ENCODE assay signal across 28 cellular contexts in genomic region chr12:127119600-127120140, GRCh38.
"Had no signal": no experiment of that assay in that cellular context is flagged by ENCODE, and none has a peak within 500 bp of the region (broad histone marks: within the 10 kb centered on the region; RNA-seq: fewer than 3 reads in every experiment).

No MANE protein-coding gene starts in this region.

- H3K27me3 ChIP-seq: heart left ventricle, right atrium auricular region, spleen, tibial nerve, uterus had no signal

- H3K27ac ChIP-seq: heart left ventricle, lower lobe of right lung, parathyroid adenoma, psoas muscle, right atrium auricular region, spleen, tibial nerve, uterus had no signal

- H3K9ac ChIP-seq: parathyroid adenoma had no signal

- H3K4me1 ChIP-seq: lower lobe of right lung, parathyroid adenoma, psoas muscle, right atrium auricular region, spleen, tibial nerve, uterus had no signal

- H3K4me1 Mint-ChIP-seq: immature natural killer cell; naive thymus-derived CD4-positive, alpha-beta T cell; neural crest cell; stimulated activated memory B cell treated with anti-CD40 and anti-IgM and Interleukin-4, amounts not matched to agents 10 μg/mL and 1 μg/mL and 100 μg/mL, for 72 hours; stimulated activated naive CD8-positive, alpha-beta T cell treated with anti-CD3 and anti-CD28 coated beads, Interleukin-15, amount 100 ng/mL, for 72 hours had no signal

- DNase-seq: heart left ventricle; hypothalamus; immature natural killer cell; left cardiac atrium; left ventricle myocardium superior; lower lobe of right lung; mammary epithelial cell; mesenchymal stem cell; naive thymus-derived CD4-positive, alpha-beta T cell; nucleus accumbens; psoas muscle; small intestine; spleen; stimulated activated CD4-positive, alpha-beta T cell treated with anti-CD3 and anti-CD28 coated beads, Interleukin-2, amount 100 ng/mL, for 48 hours; stimulated activated CD4-positive, alpha-beta T cell treated with anti-CD3 and anti-CD28 coated beads, Interleukin-4, amount 100 ng/mL, for 4 hours; stimulated activated CD8-positive, alpha-beta memory T cell treated with anti-CD3 and anti-CD28 coated beads, Interleukin-4, amount 100 ng/mL, for 48 hours; stimulated activated naive CD4-positive, alpha-beta T cell treated with Interleukin-2 at 50 U/mL for 16 hours; stimulated activated naive CD8-positive, alpha-beta T cell treated with anti-CD3 and anti-CD28 coated beads, Interleukin-15, amount 100 ng/mL, for 72 hours; substantia nigra; uterus had no signal

- H3K9me3 Mint-ChIP-seq: nephron; stimulated activated memory B cell treated with anti-CD40 and anti-IgM and Interleukin-4, amounts not matched to agents 10 μg/mL and 1 μg/mL and 100 μg/mL, for 72 hours; stimulated activated naive CD8-positive, alpha-beta T cell treated with anti-CD3 and anti-CD28 coated beads, Interleukin-15, amount 100 ng/mL, for 72 hours; type B pancreatic cell had no signal

- H3K79me2 ChIP-seq: parathyroid adenoma had no signal

- H3K36me3 Mint-ChIP-seq: immature natural killer cell; naive thymus-derived CD4-positive, alpha-beta T cell; stimulated activated memory B cell treated with anti-CD40 and anti-IgM and Interleukin-4, amounts not matched to agents 10 μg/mL and 1 μg/mL and 100 μg/mL, for 72 hours; type B pancreatic cell had no signal

- H3K9me3 ChIP-seq: heart left ventricle, lower lobe of right lung, psoas muscle, right atrium auricular region, spleen, tibial nerve, uterus had no signal

- H3K4me3 Mint-ChIP-seq: immature natural killer cell; naive thymus-derived CD4-positive, alpha-beta T cell; nephron; neural crest cell; stimulated activated memory B cell treated with anti-CD40 and anti-IgM and Interleukin-4, amounts not matched to agents 10 μg/mL and 1 μg/mL and 100 μg/mL, for 72 hours; stimulated activated naive CD8-positive, alpha-beta T cell treated with anti-CD3 and anti-CD28 coated beads, Interleukin-15, amount 100 ng/mL, for 72 hours; type B pancreatic cell had no signal

- H3K4me3 ChIP-seq: heart left ventricle, lower lobe of right lung, psoas muscle, right atrium auricular region, spleen, tibial nerve, uterus had no signal

- H2AFZ ChIP-seq: parathyroid adenoma had no signal

- H3K27me3 Mint-ChIP-seq: stimulated activated memory B cell treated with anti-CD40 and anti-IgM and Interleukin-4, amounts not matched to agents 10 μg/mL and 1 μg/mL and 100 μg/mL, for 72 hours had no signal

- H3K36me3 ChIP-seq: heart left ventricle, lower lobe of right lung, right atrium auricular region, spleen, tibial nerve, uterus had no signal

- FAIRE-seq: islet of Langerhans, small intestine had no signal

- H3K27ac Mint-ChIP-seq: immature natural killer cell; naive thymus-derived CD4-positive, alpha-beta T cell; nephron; stimulated activated memory B cell treated with anti-CD40 and anti-IgM and Interleukin-4, amounts not matched to agents 10 μg/mL and 1 μg/mL and 100 μg/mL, for 72 hours; stimulated activated naive CD8-positive, alpha-beta T cell treated with anti-CD3 and anti-CD28 coated beads, Interleukin-15, amount 100 ng/mL, for 72 hours; type B pancreatic cell had no signal
